Comparison of ENCODE assay signal across 19 cellular contexts in the genomic region with DNA sequence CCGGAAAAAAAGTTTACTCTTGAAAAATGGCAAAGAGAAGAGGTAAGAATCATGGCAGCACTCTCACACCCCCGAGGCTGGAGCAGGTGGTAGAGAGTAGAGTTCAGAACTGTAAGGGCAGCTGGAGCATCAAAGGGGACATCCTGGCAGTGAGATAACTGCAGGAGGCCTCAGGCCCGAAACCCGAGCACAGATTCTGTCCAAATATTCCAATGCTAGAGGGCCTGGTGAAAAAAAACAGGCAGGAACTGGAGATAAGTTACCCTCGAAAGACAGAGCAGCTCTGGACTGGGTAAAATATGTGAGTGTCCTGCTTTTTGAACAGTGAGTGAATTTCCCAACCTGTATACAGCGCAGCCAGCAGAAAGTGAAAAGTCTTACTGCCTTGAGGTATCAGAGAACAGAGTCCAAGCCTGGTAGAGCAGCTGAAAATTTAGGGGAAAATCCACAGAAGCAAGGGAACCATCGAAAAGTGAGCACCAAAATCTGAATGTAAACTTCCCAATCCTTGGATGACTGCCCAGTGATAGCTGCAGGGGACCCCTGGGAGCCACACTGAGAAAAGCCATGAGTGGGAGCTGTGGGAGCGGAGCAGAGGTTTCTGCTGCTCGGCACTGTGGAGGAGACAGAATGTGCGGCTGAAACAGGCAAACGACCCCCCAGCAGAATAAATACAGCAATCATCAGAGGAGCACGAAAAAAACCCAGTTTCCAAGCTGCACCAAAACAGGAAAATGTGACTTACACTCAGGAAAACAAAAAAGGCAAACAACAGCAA. TPM values are rescaled to one million over a fixed set of nuclear protein-coding genes. Genes with fewer than 3 reads are reported as not detected.
"Had no signal": no experiment of that assay in that cellular context is flagged by ENCODE, and none has a peak within 500 bp of the region (broad histone marks: within the 10 kb centered on the region; RNA-seq: fewer than 3 reads in every experiment).

No MANE protein-coding gene starts in this region.

- H3K36me3 ChIP-seq: ascending aorta, tibial artery, uterus had no signal

- H3K4me1 ChIP-seq: ascending aorta had no signal

- H3K9me3 ChIP-seq: ascending aorta, tibial artery, uterus had no signal

- H3K4me3 ChIP-seq: ascending aorta, tibial artery, uterus had no signal

- DNase-seq: activated CD4-positive, alpha-beta T cell treated with anti-CD3 and anti-CD28 coated beads, Interleukin-2, amount 50 U/mL, for 1 hour; activated CD4-positive, CD25-positive, alpha-beta regulatory T cell treated with anti-CD3 and anti-CD28 coated beads, Interleukin-2, amount 50 U/mL, for 72 hours; activated CD8-positive, alpha-beta memory T cell treated with anti-CD3 and anti-CD28 coated beads, Interleukin-2, amount 50 U/mL, for 4 hours; activated naive CD4-positive, alpha-beta T cell treated with anti-CD3 and anti-CD28 coated beads for 36 hours; activated T-cell treated with anti-CD3 and anti-CD28 coated beads, Interleukin-2, amount 50 U/mL, for 4 hours; cortex of kidney; effector CD4-positive, alpha-beta T cell; left cardiac atrium; mesendoderm; stimulated activated CD4-positive, alpha-beta T cell treated with anti-CD3 and anti-CD28 coated beads, Interleukin-12 subunit alpha, Interleukin-12 subunit beta, amount 100 ng/mL, for 4 hours; stimulated activated CD4-positive, alpha-beta T cell treated with anti-CD3 and anti-CD28 coated beads, Interleukin-1b, Interleukin-23, amount 100 ng/mL, for 48 hours; stimulated activated naive CD4-positive, alpha-beta T cell treated with Interleukin-2 at 50 U/mL for 16 hours; substantia nigra; T-helper 2 cell; tibial artery; uterus had no signal

- H3K27ac ChIP-seq: ascending aorta, tibial artery, uterus, VCaP had no signal

- H3K27me3 ChIP-seq: ascending aorta, tibial artery, uterus had no signal

RNA-seq across cellular contexts. Expression of a gene that starts 50.7 kb away (rescaled TPM):
- total RNA-seq: activated naive CD4-positive, alpha-beta T cell treated with anti-CD3 and anti-CD28 coated beads for 36 hours; renal cortical epithelial cell had no signal
